14 cellular contexts compared by ENCODE assay signal in genomic region chr12:52063081-52063985, GRCh38. TPM values are rescaled to one million over a fixed set of nuclear protein-coding genes. Genes with fewer than 3 reads are reported as not detected.
DNase-seq lines count a peak whose midpoint lies in the region; ATAC-seq and TF ChIP-seq lines count a peak whose summit lies in the region.
"Had no signal": no experiment of that assay in that cellular context is flagged by ENCODE, and none has a peak within 500 bp of the region (broad histone marks: within the 10 kb centered on the region; RNA-seq: fewer than 3 reads in every experiment).

No MANE protein-coding gene starts in this region.

- H3K27me3 ChIP-seq in brain microvascular endothelial cell (replicated peaks) (no peaks in the 10 kb centered on the region), skeletal muscle tissue (ENCODE audit: control insufficient read depth in 3 of 3, insufficient read depth in 3 of 3, low read length in 3 of 3) (no peaks in the 10 kb centered on the region), SK-N-SH (ENCODE audit: insufficient read depth) (no peaks in the 10 kb centered on the region)

- no peak overlapping the region for H3K27ac ChIP-seq in HEK293 (ENCODE audit: extremely low read depth, low read depth, low read length)
- peak overlapping the region; percentile 87 for H3K27ac ChIP-seq in brain microvascular endothelial cell
- peak overlapping the region; percentile 83 for H3K27ac ChIP-seq in skeletal muscle tissue (ENCODE audit: low read depth, low read length)
- H3K27ac ChIP-seq in SK-N-SH (ENCODE audit: low read depth in 2 of 2, low read length in 1 of 2) = peak overlapping the region in 1 of 2 experiments; percentile 64; a peak in 1 of 4 replicates

- 84% methylated on average over 13 of the region's 21 CpGs for WGBS in SK-N-SH (ENCODE audit: low lambda C conversion rate)

- H3K36me3 ChIP-seq in HEK293 (ENCODE audit: control insufficient read depth in 2 of 2, insufficient read depth in 1 of 2, low read length in 2 of 2) = peaks cover 0 to 11% of the 10 kb centered on the region in 2 experiments; a peak in 1 of 3 replicates
- H3K36me3 ChIP-seq in brain microvascular endothelial cell (replicated peaks) = no peaks in the 10 kb centered on the region
- H3K36me3 ChIP-seq in skeletal muscle tissue (ENCODE audit: control insufficient read depth in 3 of 3, insufficient read depth in 3 of 3, low read length in 3 of 3) = peaks cover 5 to 16% (median 11%) of the 10 kb centered on the region in 3 donors
- H3K36me3 ChIP-seq in SK-N-SH (replicated peaks in 1 of 2; ENCODE audit: control insufficient read depth in 1 of 2, insufficient read depth in 2 of 2, low read length in 1 of 2) = peaks cover 0 to 4% of the 10 kb centered on the region in 2 experiments

- no peak for TF ChIP-seq RAD21 in SK-N-SH (IDR thresholded peaks at IDR 0.05; ENCODE audit: low read length)

- no peaks in the 10 kb centered on the region for H3K9me3 ChIP-seq in HEK293 (ENCODE audit: control insufficient read depth, insufficient read depth, low read depth, low read length)
- no peaks in the 10 kb centered on the region for H3K9me3 ChIP-seq in skeletal muscle tissue (ENCODE audit: control insufficient read depth in 3 of 3, low read length in 3 of 3)
- no peaks in the 10 kb centered on the region for H3K9me3 ChIP-seq in SK-N-SH

- POLR2A ChIA-PET in HEK293 (lab: Yijun Ruan, JAX) (no interaction called here), SK-N-SH (lab: Yijun Ruan, JAX) (interaction anchor here (0.5 to 1.5 kb wide), 6 partner anchors 11 to 45 kb away, joined by 3 to 5 read pairs (median 4); no protein-coding TSS in a partner anchor)

- H4K20me1 ChIP-seq in SK-N-SH (ENCODE audit: insufficient read depth) = no peaks in the 10 kb centered on the region

- in situ Hi-C loops in brain microvascular endothelial cell (cut with HindIII; ENCODE audit: low pct_ligation_motif_present, low sequenced_read_pairs) = no loop called here

- H3F3A ChIP-seq in SK-N-SH (replicated peaks; ENCODE audit: insufficient read depth) = no peaks in the 10 kb centered on the region

- H3K4me1 ChIP-seq in HEK293 (ENCODE audit: control insufficient read depth, insufficient read depth, low read length) (no peaks in the 10 kb centered on the region), skeletal muscle tissue (ENCODE audit: control insufficient read depth in 3 of 3, insufficient read depth in 3 of 3, low read length in 3 of 3) (peaks cover 23 to 32% (median 32%) of the 10 kb centered on the region in 3 donors), SK-N-SH (ENCODE audit: control insufficient read depth in 1 of 2, insufficient read depth in 2 of 2, low read depth in 1 of 2, low read length in 1 of 2) (peaks cover 0 to 24% of the 10 kb centered on the region in 2 experiments; a peak in 1 of 4 replicates)

- intact Hi-C loops in left ventricle myocardium superior (cut with micrococcal nuclease) = no loop called here

- DNase-seq in brain microvascular endothelial cell = no peak
- peak; percentile 76 for DNase-seq in left ventricle myocardium superior
- DNase-seq in stimulated activated naive CD4-positive, alpha-beta T cell treated with Interleukin-2 at 50 U/mL for 16 hours (lab: John Stamatoyannopoulos, UW) = no peak
- DNase-seq in NCI-H226 = no peak
- no peak for DNase-seq in SK-N-SH
- DNase-seq: activated T-cell treated with anti-CD3 and anti-CD28 coated beads, Interleukin-2, amount 50 U/mL, for 24 hours; DMS79 treated with DMSO at 0.1 percent for 48 hours; effector CD8-positive, alpha-beta T cell; SW 1271 had no signal

- H3K4me2 ChIP-seq in SK-N-SH = no peak overlapping the region

- H3K4me3 ChIP-seq in HEK293 (ENCODE audit: low read depth, low read length) (no peak overlapping the region), brain microvascular endothelial cell (ENCODE audit: low read depth, low read length) (no peak overlapping the region), skeletal muscle tissue (ENCODE audit: low read length in 3 of 3) (no peak overlapping the region), SK-N-SH (ENCODE audit: low read depth in 2 of 2, low read length in 1 of 2) (no peak overlapping the region)

- TF ChIP-seq EP300 in SK-N-SH (IDR thresholded peaks at IDR 0.05; ENCODE audit: borderline replicate concordance in 1 of 2, low read depth in 1 of 2, low read length in 1 of 2) = no peak

- H2AFZ ChIP-seq in SK-N-SH (ENCODE audit: low read depth) = no peak overlapping the region

- H3K9ac ChIP-seq in skeletal muscle tissue (ENCODE audit: low read depth in 1 of 3, low read length in 3 of 3) (peak overlapping the region; percentile 45 to 76 (median 51)), SK-N-SH (no peak overlapping the region)

- CTCF ChIA-PET in HEK293 (lab: Yijun Ruan, JAX) (interaction anchor here (0.7 to 34.8 kb wide), 4 partner anchors 19 to 70 kb away, joined by 3 to 794 read pairs (median 4); no protein-coding TSS in a partner anchor), SK-N-SH (lab: Yijun Ruan, JAX) (interaction anchor here (0.9 to 15.6 kb wide), 5 partner anchors 19 to 70 kb away, joined by 3 to 279 read pairs (median 5); no protein-coding TSS in a partner anchor)

- TF ChIP-seq CTCF in HEK293 (tag by site-specific recombination; IDR thresholded peaks at IDR 0.05) (no peak), brain microvascular endothelial cell (IDR thresholded peaks at IDR 0.05; ENCODE audit: low read depth, low read length, missing control alignments) (no peak), SK-N-SH (IDR thresholded peaks at IDR 0.05) (no peak)

- H3K79me2 ChIP-seq in SK-N-SH (ENCODE audit: insufficient read depth) = no peaks in the 10 kb centered on the region

- no peaks in the 10 kb centered on the region for H3K9me2 ChIP-seq in SK-N-SH

- ATAC-seq in left ventricle myocardium superior (peak; percentile 60), HG02571 (IDR thresholded peaks at IDR 0.05; ENCODE audit: unreplicated experiment) (no peak)

TF ChIP-seq in HEK293, 187 proteins besides CTCF, POLR2A, EP300 and RAD21:
- TF ChIP-seq ZNF155 (tag by site-specific recombination; IDR thresholded peaks at IDR 0.05) (no peak), ZIC2 (tag by site-specific recombination; IDR thresholded peaks at IDR 0.05) (peak; percentile 82)

TF ChIP-seq in SK-N-SH, 30 proteins besides CTCF, POLR2A, EP300 and RAD21:
- no peak for TF ChIP-seq MAX (IDR thresholded peaks at IDR 0.05; ENCODE audit: low read depth)
TF ChIP-seq in SK-N-SH: peak in this region for 0.

RNA-seq across cellular contexts. Expression of gene ATG101, which starts 6.4 kb away (rescaled TPM):
- total RNA-seq in left ventricle myocardium superior = 26.5 TPM
- 34.4 TPM for total RNA-seq in skeletal muscle tissue
- polyA plus RNA-seq in SK-N-SH (2012; rRNA removed) = 160 and 170 TPM in 2 replicates
- polyA plus RNA-seq in SK-N-SH (2012; cell fraction: cytosol; rRNA removed) = 109 and 133 TPM in 2 replicates
- 170 and 184 TPM in 2 replicates for polyA plus RNA-seq in SK-N-SH (2012; cell fraction: nucleus; rRNA removed)

RNA-seq across cellular contexts. Expression of gene NR4A1, which starts 12.1 kb away (rescaled TPM):
- total RNA-seq in left ventricle myocardium superior (58.9 TPM), skeletal muscle tissue (24.5 TPM)
- 75.2 and 120 TPM in 2 replicates for polyA plus RNA-seq in SK-N-SH (2012; rRNA removed)
- polyA plus RNA-seq in SK-N-SH (2012; cell fraction: cytosol; rRNA removed) = 17.7 and 20.0 TPM in 2 replicates
- 429 and 610 TPM in 2 replicates for polyA plus RNA-seq in SK-N-SH (2012; cell fraction: nucleus; rRNA removed)

RNA-seq across cellular contexts. Expression of gene SMIM41, which starts 16.2 kb away (rescaled TPM):
- total RNA-seq in left ventricle myocardium superior = not detected
- not detected for total RNA-seq in skeletal muscle tissue
- not detected in 2 replicates for polyA plus RNA-seq in SK-N-SH (2012; rRNA removed)
- 0.04 TPM in 1 of 2 replicates, not detected in the other for polyA plus RNA-seq in SK-N-SH (2012; cell fraction: cytosol; rRNA removed)
- 0.06 TPM in 1 of 2 replicates, not detected in the other for polyA plus RNA-seq in SK-N-SH (2012; cell fraction: nucleus; rRNA removed)
- total RNA-seq: B cell, LHCN-M2 had no signal

RNA-seq across cellular contexts. Expression of gene TAMALIN, which starts 56.6 kb away (rescaled TPM):
- total RNA-seq in left ventricle myocardium superior (22.2 TPM), skeletal muscle tissue (9.4 TPM)
- 1.7 and 2.4 TPM in 2 replicates for polyA plus RNA-seq in SK-N-SH (2012; rRNA removed)
- 1.0 and 1.6 TPM in 2 replicates for polyA plus RNA-seq in SK-N-SH (2012; cell fraction: cytosol; rRNA removed)
- polyA plus RNA-seq in SK-N-SH (2012; cell fraction: nucleus; rRNA removed) = 4.9 TPM in 2 replicates
